10 cellular contexts compared by ENCODE assay signal in genomic region chr15:40567111-40567510, GRCh38. TPM values are rescaled to one million over a fixed set of nuclear protein-coding genes. Genes with fewer than 3 reads are reported as not detected.
DNase-seq lines count a peak whose midpoint lies in the region; ATAC-seq and TF ChIP-seq lines count a peak whose summit lies in the region.
"Had no signal": no experiment of that assay in that cellular context is flagged by ENCODE, and none has a peak within 500 bp of the region (broad histone marks: within the 10 kb centered on the region; RNA-seq: fewer than 3 reads in every experiment).

No MANE protein-coding gene starts in this region.

- H3K27me3 ChIP-seq in MM.1S (replicated peaks; ENCODE audit: insufficient read depth, low read length) (no peaks in the 10 kb centered on the region), adipocyte (replicated peaks; ENCODE audit: control insufficient read depth, insufficient read depth, low read length) (peaks cover 5% of the 10 kb centered on the region)

- no peak overlapping the region for H3K4me3 ChIP-seq in MM.1S (ENCODE audit: low read length)
- H3K4me3 ChIP-seq in adipocyte (ENCODE audit: low read length): no peak overlapping the region

- no peaks in the 10 kb centered on the region for H3K27me3 Mint-ChIP-seq in nephron (ENCODE audit: low read depth)
- no peaks in the 10 kb centered on the region for H3K27me3 Mint-ChIP-seq in activated CD8-positive, alpha-beta memory T cell treated with anti-CD3 and anti-CD28 coated beads, Interleukin-2, amount 10 ng/mL, durations not matched to agents 7 days and 5 days

- no peak overlapping the region for H3K27ac ChIP-seq in MM.1S (ENCODE audit: low read length)

- no peaks in the 10 kb centered on the region for H3K36me3 Mint-ChIP-seq in nephron (ENCODE audit: low read depth)
- peaks cover 8% of the 10 kb centered on the region for H3K36me3 Mint-ChIP-seq in activated CD8-positive, alpha-beta memory T cell treated with anti-CD3 and anti-CD28 coated beads, Interleukin-2, amount 10 ng/mL, durations not matched to agents 7 days and 5 days

- ATAC-seq in activated CD8-positive, alpha-beta memory T cell treated with anti-CD3 and anti-CD28 coated beads, Interleukin-2, amount 10 ng/mL, durations not matched to agents 7 days and 5 days: no peak
- ATAC-seq in HG03457 (IDR thresholded peaks at IDR 0.05; ENCODE audit: unreplicated experiment) (no peak), HG02938 (IDR thresholded peaks at IDR 0.05; ENCODE audit: unreplicated experiment) (no peak)
- ATAC-seq: activated CD4-positive, CD25-positive, alpha-beta regulatory T cell treated with anti-CD3 and anti-CD28 coated beads, Interleukin-2, amount 50 U/mL, for 24 hours had no signal

- H3K36me3 ChIP-seq in MM.1S (replicated peaks; ENCODE audit: insufficient read depth, low read length) (0 out of 2 replicates have a peak, but pooled peaks cover 2% of the 10 kb centered on the region), adipocyte (ENCODE audit: control insufficient read depth, insufficient read depth, low read length, severe bottlenecking) (peaks cover 5% of the 10 kb centered on the region)

- peaks cover 54% of the 10 kb centered on the region for H3K79me2 ChIP-seq in MM.1S (ENCODE audit: low read length)

- peak; percentile 45 for TF ChIP-seq CTCF in MM.1S (IDR thresholded peaks at IDR 0.05; ENCODE audit: low read length)
- peak in 1 of 3 experiments; percentile 14 for TF ChIP-seq CTCF in nephron (IDR thresholded peaks at IDR 0.05; ENCODE audit: unreplicated experiment in 3 of 3)

- peaks cover 11% of the 10 kb centered on the region for H3K4me1 ChIP-seq in MM.1S (ENCODE audit: low read length)
- peaks cover 32% of the 10 kb centered on the region for H3K4me1 ChIP-seq in adipocyte (ENCODE audit: control insufficient read depth, insufficient read depth, low read length)

- H3K9me3 ChIP-seq in MM.1S (replicated peaks; ENCODE audit: insufficient read depth, low read length) (no peaks in the 10 kb centered on the region), adipocyte (ENCODE audit: control insufficient read depth, low read length) (no peaks in the 10 kb centered on the region)

- H3K9me3 Mint-ChIP-seq in nephron: no peaks in the 10 kb centered on the region
- H3K9me3 Mint-ChIP-seq in activated CD8-positive, alpha-beta memory T cell treated with anti-CD3 and anti-CD28 coated beads, Interleukin-2, amount 10 ng/mL, durations not matched to agents 7 days and 5 days (ENCODE audit: low read depth): no peaks in the 10 kb centered on the region

- DNase-seq in DMS 273 (lab: John Stamatoyannopoulos, UW; ENCODE audit: unreplicated experiment) (peak; percentile 15), DMS 273 treated with DMSO at 0.1 percent for 48 hours (lab: John Stamatoyannopoulos, UW) (no peak), MM.1S (no peak), adipocyte (ENCODE audit: low read depth) (peak; percentile 15)
- DNase-seq in activated CD8-positive, alpha-beta memory T cell treated with anti-CD3 and anti-CD28 coated beads, Interleukin-2, amount 10 ng/mL, durations not matched to agents 7 days and 5 days: no peak
- DNase-seq: 8988T had no signal

- no peaks in the 10 kb centered on the region for H3F3A ChIP-seq in MM.1S (ENCODE audit: insufficient read depth, low read length)

- CTCF ChIA-PET in activated CD8-positive, alpha-beta memory T cell treated with anti-CD3 and anti-CD28 coated beads, Interleukin-2, amount 10 ng/mL, durations not matched to agents 7 days and 5 days (lab: Charles Lee): interaction anchor here (0.8 to 4.0 kb wide), 8 partner anchors 23 to 664 kb away, joined by 3 to 27 read pairs (median 4); partner anchors contain the start of gene CHP1

- H2AFZ ChIP-seq in MM.1S (ENCODE audit: low read length): no peak overlapping the region; the same call in 1 of the 2 replicates

- H3K4me2 ChIP-seq in MM.1S (ENCODE audit: low read depth, low read length): no peak overlapping the region

- no peaks in the 10 kb centered on the region for H4K20me1 ChIP-seq in MM.1S (ENCODE audit: insufficient read depth, low read length)

- H3K9me2 ChIP-seq in MM.1S (replicated peaks; ENCODE audit: insufficient read depth, low read length): no peaks in the 10 kb centered on the region

- peak overlapping the region; percentile 65 to 88 (median 79) for H3K4me3 Mint-ChIP-seq in nephron
- H3K4me3 Mint-ChIP-seq in activated CD8-positive, alpha-beta memory T cell treated with anti-CD3 and anti-CD28 coated beads, Interleukin-2, amount 10 ng/mL, durations not matched to agents 7 days and 5 days: no peak overlapping the region

- peaks cover 41% of the 10 kb centered on the region for H3K4me1 Mint-ChIP-seq in nephron
- peaks cover 58% of the 10 kb centered on the region for H3K4me1 Mint-ChIP-seq in activated CD8-positive, alpha-beta memory T cell treated with anti-CD3 and anti-CD28 coated beads, Interleukin-2, amount 10 ng/mL, durations not matched to agents 7 days and 5 days

- H3K27ac Mint-ChIP-seq in nephron: peak overlapping the region in 2 of 3 experiments; percentile 32 to 64
- no peak overlapping the region for H3K27ac Mint-ChIP-seq in activated CD8-positive, alpha-beta memory T cell treated with anti-CD3 and anti-CD28 coated beads, Interleukin-2, amount 10 ng/mL, durations not matched to agents 7 days and 5 days

- H3K9ac ChIP-seq in MM.1S (ENCODE audit: low read length) (no peak overlapping the region), adipocyte (ENCODE audit: low read length) (no peak overlapping the region)

RNA-seq across cellular contexts. Expression of gene RPUSD2, which starts 2.0 kb away (rescaled TPM):
- 10 to 100 TPM; 17.6 to 17.7 TPM for total RNA-seq in activated CD8-positive, alpha-beta memory T cell treated with anti-CD3 and anti-CD28 coated beads, Interleukin-2, amount 10 ng/mL, durations not matched to agents 7 days and 5 days

RNA-seq across cellular contexts. Expression of gene CCDC32, which starts 2.3 kb away (rescaled TPM):
- total RNA-seq in activated CD8-positive, alpha-beta memory T cell treated with anti-CD3 and anti-CD28 coated beads, Interleukin-2, amount 10 ng/mL, durations not matched to agents 7 days and 5 days: 10 to 100 TPM; 24.4 to 27.8 TPM

RNA-seq across cellular contexts. Expression of gene KNL1, which starts 26.9 kb away (rescaled TPM):
- 10 to 100 TPM; 52.1 to 75.0 TPM for total RNA-seq in activated CD8-positive, alpha-beta memory T cell treated with anti-CD3 and anti-CD28 coated beads, Interleukin-2, amount 10 ng/mL, durations not matched to agents 7 days and 5 days

Comparison
In these comparisons a context has a peak if more than half of its experiments do, and no peak if none do; other contexts are left out.
1. DNase-seq: peak in DMS 273 (single experiment) and adipocyte (single experiment); none in DMS 273 treated with DMSO at 0.1 percent for 48 hours (single experiment), MM.1S (single experiment) and activated CD8-positive, alpha-beta memory T cell treated with anti-CD3 and anti-CD28 coated beads, Interleukin-2, amount 10 ng/mL, durations not matched to agents 7 days and 5 days (single experiment).